7 cellular contexts compared by ENCODE assay signal in the genomic region with DNA sequence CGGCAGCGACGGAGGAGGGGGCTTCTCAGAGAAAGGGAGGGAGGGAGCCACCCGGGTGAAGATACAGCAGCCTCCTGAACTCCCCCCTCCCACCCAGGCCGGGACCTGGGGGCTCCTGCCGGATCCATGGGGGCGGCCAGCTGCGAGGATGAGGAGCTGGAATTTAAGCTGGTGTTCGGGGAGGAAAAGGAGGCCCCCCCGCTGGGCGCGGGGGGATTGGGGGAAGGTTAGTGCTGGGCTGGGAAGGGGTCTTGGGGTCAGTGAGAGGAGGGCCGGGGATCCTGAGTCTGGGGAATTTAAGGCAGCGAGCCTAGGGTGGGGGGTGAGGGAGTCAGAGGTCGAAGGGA. TPM values are rescaled to one million over a fixed set of nuclear protein-coding genes. Genes with fewer than 3 reads are reported as not detected.
DNase-seq lines count a peak whose midpoint lies in the region; ATAC-seq and TF ChIP-seq lines count a peak whose summit lies in the region.

No MANE protein-coding gene starts in this region.

- peak in 2 of 7 donors; percentile 22 to 45 for DNase-seq in adrenal gland
- DNase-seq in kidney epithelial cell (ENCODE audit: low read depth) = no peak
- DNase-seq in DMS153 (lab: John Stamatoyannopoulos, UW) = no peak
- DNase-seq in NCI-H187 (lab: John Stamatoyannopoulos, UW) = no peak

- 1% methylated on average over 14 of the region's 15 CpGs for WGBS in HUES64
- WGBS in adrenal gland, 4 donors = 0 to 2% (median 1%) methylated on average over 7 to 15 of the region's 15 CpGs

- H3K36me3 ChIP-seq in HUES64 (ENCODE audit: insufficient read depth, low read length) = peaks cover 12% of the 10 kb centered on the region
- no peaks in the 10 kb centered on the region for H3K36me3 ChIP-seq in adrenal gland (replicated peaks in 1 of 2)
- no peaks in the 10 kb centered on the region for H3K36me3 ChIP-seq in kidney epithelial cell (ENCODE audit: control insufficient read depth, insufficient read depth, low read length)
- peaks cover 0 to 2% (median 0%) of the 10 kb centered on the region in 5 donors for H3K36me3 ChIP-seq in subcutaneous abdominal adipose tissue (ENCODE audit: control insufficient read depth in 5 of 5, insufficient read depth in 5 of 5, low read length in 5 of 5)

- H3K27me3 ChIP-seq in HUES64 (ENCODE audit: insufficient read depth, low read length) = 0 out of 2 replicates have a peak, but pooled peaks cover 3% of the 10 kb centered on the region
- H3K27me3 ChIP-seq in adrenal gland = no peaks in the 10 kb centered on the region
- no peaks in the 10 kb centered on the region for H3K27me3 ChIP-seq in kidney epithelial cell (ENCODE audit: control insufficient read depth, insufficient read depth, low read length)
- no peaks in the 10 kb centered on the region for H3K27me3 ChIP-seq in subcutaneous abdominal adipose tissue (ENCODE audit: control insufficient read depth in 5 of 5, insufficient read depth in 4 of 5, low read length in 5 of 5)

- no peak for ATAC-seq in HG03469 (IDR thresholded peaks at IDR 0.05; ENCODE audit: unreplicated experiment)

- TF ChIP-seq POLR2A in adrenal gland (IDR thresholded peaks at IDR 0.05) = no peak

- no peaks in the 10 kb centered on the region for H3K9me3 ChIP-seq in HUES64 (ENCODE audit: insufficient read depth, low read depth, low read length)
- H3K9me3 ChIP-seq in adrenal gland (replicated peaks in 1 of 3) = no peaks in the 10 kb centered on the region
- H3K9me3 ChIP-seq in subcutaneous abdominal adipose tissue (ENCODE audit: control insufficient read depth in 5 of 5, low read length in 5 of 5) = no peaks in the 10 kb centered on the region

- TF ChIP-seq CTCF in adrenal gland (IDR thresholded peaks at IDR 0.05) (no peak), kidney epithelial cell (IDR thresholded peaks at IDR 0.05; ENCODE audit: insufficient read depth, low read length, poor library complexity, severe bottlenecking) (no peak)

- intact Hi-C loops in adrenal gland (cut with DNase I) = loop anchor here (5.0 kb wide), 2 partner anchors 49 to 64 kb away; no protein-coding TSS in a partner anchor

- H3K27ac ChIP-seq in HUES64 (ENCODE audit: low read depth, low read length) (peak overlapping the region; percentile 54; the same call in 1 of the 2 replicates), adrenal gland (peak overlapping the region; percentile 53 to 97 (median 84)), subcutaneous abdominal adipose tissue (ENCODE audit: low read depth, low read length) (peak overlapping the region; percentile 62)

- H3K9ac ChIP-seq in HUES64 (ENCODE audit: low read depth, low read length) = peak overlapping the region; percentile 67
- peak overlapping the region in 4 of 5 donors; percentile 26 to 68 (median 48) for H3K9ac ChIP-seq in subcutaneous abdominal adipose tissue (ENCODE audit: low read length in 5 of 5)

- peaks cover 10% of the 10 kb centered on the region; the same call in 1 of the 2 replicates for H3K4me1 ChIP-seq in HUES64 (ENCODE audit: insufficient read depth, low read length)
- peaks cover 11 to 27% of the 10 kb centered on the region in 2 donors for H3K4me1 ChIP-seq in adrenal gland (replicated peaks in 1 of 2)
- peaks cover 0 to 54% (median 35%) of the 10 kb centered on the region in 5 donors for H3K4me1 ChIP-seq in subcutaneous abdominal adipose tissue (ENCODE audit: control insufficient read depth in 5 of 5, insufficient read depth in 5 of 5, low read length in 5 of 5)

- H3K4me3 ChIP-seq in HUES64 (ENCODE audit: low read length) (peak overlapping the region; percentile 63), adrenal gland (peak overlapping the region in 3 of 4 donors; percentile 11 to 83 (median 59)), kidney epithelial cell (ENCODE audit: low read depth, low read length) (peak overlapping the region; percentile 82), subcutaneous abdominal adipose tissue (ENCODE audit: low read depth in 1 of 5, low read length in 5 of 5) (peak overlapping the region in 4 of 5 donors; percentile 46 to 60 (median 55))

RNA-seq across cellular contexts. Expression of a gene that starts 0.2 kb away (rescaled TPM):
- polyA plus RNA-seq in HUES64 (2013, experiment 1 of 2) = 19.3 TPM
- polyA plus RNA-seq in HUES64 (2013, experiment 2 of 2) = 28.7 TPM
- 100 to 1,000 TPM in 2 of 8 donors, 10 to 100 TPM in 6; 17.0 to 164 (median 59.8) TPM for total RNA-seq in adrenal gland
- 100 to 1,000 TPM in 2 of 3 donors, 10 to 100 TPM in 1; 11.8 to 505 (median 390) TPM for polyA plus RNA-seq in adrenal gland
- total RNA-seq in kidney epithelial cell = 8.0 and 14.0 TPM in 2 replicates

RNA-seq across cellular contexts. Expression of a gene that starts 28.4 kb away (rescaled TPM):
- not detected for polyA plus RNA-seq in HUES64 (2013, experiment 1 of 2)
- polyA plus RNA-seq in HUES64 (2013, experiment 2 of 2) = not detected
- total RNA-seq in adrenal gland (10 to 100 TPM in 1 of 8 donors, 1 to 10 TPM in 6, under 1 TPM in 1; 0.78 to 10.4 (median 3.8) TPM), kidney epithelial cell (2.3 and 2.9 TPM in 2 replicates)
- polyA plus RNA-seq in adrenal gland = 1 to 10 TPM; 1.5 to 8.0 (median 4.6) TPM

RNA-seq across cellular contexts. Expression of a gene that starts 30.6 kb away (rescaled TPM):
- 10.5 TPM for polyA plus RNA-seq in HUES64 (2013, experiment 1 of 2)
- polyA plus RNA-seq in HUES64 (2013, experiment 2 of 2) = 13.0 TPM
- total RNA-seq in adrenal gland (10 to 100 TPM in 1 of 8 donors, 1 to 10 TPM in 7; 6.0 to 11.0 (median 7.0) TPM), kidney epithelial cell (6.0 and 6.3 TPM in 2 replicates)
- 1 to 10 TPM; 2.2 to 6.1 (median 3.4) TPM for polyA plus RNA-seq in adrenal gland

RNA-seq across cellular contexts. Expression of a gene that starts 33.3 kb away (rescaled TPM):
- 0.20 TPM for polyA plus RNA-seq in HUES64 (2013, experiment 1 of 2)
- polyA plus RNA-seq in HUES64 (2013, experiment 2 of 2) = 0.63 TPM
- total RNA-seq in adrenal gland (10 to 100 TPM in 5 of 8 donors, 1 to 10 TPM in 3; 3.9 to 34.0 (median 13.1) TPM), kidney epithelial cell (4.0 and 9.0 TPM in 2 replicates)
- 10 to 100 TPM in 2 of 3 donors, 1 to 10 TPM in 1; 4.5 to 70.1 (median 45.8) TPM for polyA plus RNA-seq in adrenal gland

RNA-seq across cellular contexts. Expression of a gene that starts 56.9 kb away (rescaled TPM):
- polyA plus RNA-seq in HUES64 (2013, experiment 1 of 2) = 3.7 TPM
- polyA plus RNA-seq in HUES64 (2013, experiment 2 of 2) = 3.7 TPM
- total RNA-seq in adrenal gland (10 to 100 TPM in 4 of 8 donors, 1 to 10 TPM in 4; 1.4 to 21.0 (median 10.9) TPM), kidney epithelial cell (2.8 and 4.7 TPM in 2 replicates)
- 10 to 100 TPM in 2 of 3 donors, 1 to 10 TPM in 1; 9.4 to 30.2 (median 17.5) TPM for polyA plus RNA-seq in adrenal gland
